Comparison of ENCODE assay signal across 8 cellular contexts in genomic region chr10:28302668-28303488, GRCh38. TPM values are rescaled to one million over a fixed set of nuclear protein-coding genes. Genes with fewer than 3 reads are reported as not detected.
DNase-seq lines count a peak whose midpoint lies in the region; ATAC-seq, FAIRE-seq and TF ChIP-seq lines count a peak whose summit lies in the region.

Gene MPP7 (minus strand): TSS chr10:28303064. CDS start chr10:28238604, 64,460 bp downstream.

- peak within 1 kb of the TSS; percentile 69 to 97 (median 90) for H3K27ac ChIP-seq in spleen

- TF ChIP-seq POLR2A in spleen (IDR thresholded peaks at IDR 0.05): peak in 1 of 3 donors; percentile 9

- intact Hi-C loops in spleen (cut with DNase I; ENCODE audit: low total_unique reads): loop anchor here (10.0 kb wide), 1 partner anchor 72 kb away; no protein-coding TSS in a partner anchor

- H3K4me3 ChIP-seq in spleen: peak within 1 kb of the TSS; percentile 65 to 91 (median 81)

- H3K36me3 ChIP-seq in spleen: no peaks in the 10 kb centered on the region

- DNase-seq in AG20443 (ENCODE audit: low spot score) (peak; percentile 98), GM19238 (ENCODE audit: insufficient read length, low spot score) (peak; percentile 90), NCI-H446 treated with DMSO at 0.1 percent for 48 hours (lab: John Stamatoyannopoulos, UW) (peak; percentile 89), cerebellar nuclear complex (lab: John Stamatoyannopoulos, UW) (peak; percentile 93 to 97), spleen (peak; percentile 99)
- peak; percentile 95 for DNase-seq in activated CD4-positive, CD25-positive, alpha-beta regulatory T cell treated with anti-CD3 and anti-CD28 coated beads, Interleukin-2, amount 50 U/mL, for 72 hours

- peaks cover 0 to 31% (median 13%) of the 10 kb centered on the region in 7 donors for H3K27me3 ChIP-seq in spleen (replicated peaks in 1 of 7)

- peak; percentile 99 for ATAC-seq in HG03432 (IDR thresholded peaks at IDR 0.05; ENCODE audit: unreplicated experiment)

- peak in 8 of 11 experiments; percentile 6 to 62 (median 53) for TF ChIP-seq CTCF in spleen (IDR thresholded peaks at IDR 0.05 in 8 of 11, conservative IDR thresholded peaks at IDR 0.05 in 3 of 11)

- WGBS in spleen, 5 donors: 0 to 1% (median 1%) methylated on average over 29 to 76 of the region's 76 CpGs

- FAIRE-seq in islet of Langerhans (lab: Jason Lieb, UNC): peak; percentile 98

- peaks cover 5 to 70% (median 19%) of the 10 kb centered on the region in 6 donors for H3K4me1 ChIP-seq in spleen

- H3K9me3 ChIP-seq in spleen: no peaks in the 10 kb centered on the region

RNA-seq across cellular contexts. Expression of gene MPP7, which starts in this region (rescaled TPM):
- total RNA-seq in spleen: 10 to 100 TPM in 2 of 7 donors, 1 to 10 TPM in 5; 5.1 to 11.5 (median 8.4) TPM
- polyA plus RNA-seq in spleen: 1 to 10 TPM in 2 of 3 donors, under 1 TPM in 1; 0.48 to 1.2 (median 1.0) TPM

Comparison
In these comparisons a context has a peak if more than half of its experiments do, and no peak if none do; other contexts are left out.
1. Peak in every context shown above with its lines: DNase-seq, ATAC-seq, H3K4me3 ChIP-seq and H3K27ac ChIP-seq.